In the genomic region with DNA sequence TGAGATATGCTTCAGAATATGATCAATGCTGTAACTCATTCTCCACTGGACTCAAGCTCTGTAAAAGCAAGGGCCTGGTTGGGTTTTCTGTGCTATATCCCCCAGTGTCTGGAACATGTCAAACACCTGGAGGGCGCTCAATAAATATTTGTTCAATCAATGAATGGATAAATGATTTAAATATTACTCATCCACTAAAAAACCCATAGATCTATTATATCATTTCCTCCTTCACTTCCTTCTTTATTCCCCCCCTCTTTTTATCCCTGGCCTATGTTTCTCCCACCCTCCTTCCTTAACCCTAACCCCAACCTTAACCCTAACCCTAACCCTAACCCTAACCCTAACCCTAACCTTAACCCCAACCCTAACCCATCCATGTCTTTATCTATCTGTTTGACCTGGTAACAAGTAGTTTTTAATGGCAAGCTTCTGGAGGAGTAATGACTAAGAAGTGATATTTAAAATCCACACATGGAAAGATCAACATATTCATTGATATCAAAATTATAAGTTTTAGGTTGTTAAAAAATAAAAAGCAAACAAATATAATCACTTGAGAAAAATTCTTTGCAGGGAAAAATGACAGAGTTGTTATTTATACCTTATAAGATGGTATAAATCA, we compare ENCODE assay signal across 17 cellular contexts.
DNase-seq lines count a peak whose midpoint lies in the region; ATAC-seq, FAIRE-seq and TF ChIP-seq lines count a peak whose summit lies in the region.
"Had no signal": no experiment of that assay in that cellular context is flagged by ENCODE, and none has a peak within 500 bp of the region (broad histone marks: within the 10 kb centered on the region; RNA-seq: fewer than 3 reads in every experiment).

No MANE protein-coding gene starts in this region.

- no peak for TF ChIP-seq EP300 in K562 (IDR thresholded peaks at IDR 0.05; ENCODE audit: low read length)

- no peaks in the 10 kb centered on the region for H4K20me1 ChIP-seq in K562 (replicated peaks; ENCODE audit: control insufficient read depth, insufficient read depth, low read length)
- H4K20me1 ChIP-seq in endothelial cell of umbilical vein (replicated peaks; ENCODE audit: control insufficient read depth, extremely low read depth, insufficient read depth, low read length): no peaks in the 10 kb centered on the region
- H4K20me1 ChIP-seq: BLaER1 had no signal

- BruUV-seq in K562 (replicated peaks; lab: Mats Ljungman, UMichigan) (no TSS peak), endothelial cell of umbilical vein (replicated peaks; lab: Mats Ljungman, UMichigan) (no TSS peak)

- WGBS in K562 (ENCODE audit: insufficient coverage, low coverage, missing lambda C conversion rate): 0% methylated on average over 1 of the region's 1 CpG

- TF ChIP-seq RAD21 in K562 (CRISPR knock-in tag; conservative IDR thresholded peaks at IDR 0.05 in 1 of 2, IDR thresholded peaks at IDR 0.05 in 1 of 2): no peak

- TF ChIP-seq POLR2A in K562 (conservative IDR thresholded peaks at IDR 0.05): no peak
- no peak for TF ChIP-seq POLR2A in endothelial cell of umbilical vein (IDR thresholded peaks at IDR 0.05; ENCODE audit: low read depth, low read length)

- CTCF ChIA-PET in K562 (lab: Yijun Ruan, JAX; ENCODE audit: low intra/inter-chr PET ratio): no interaction called here
- CTCF ChIA-PET in endothelial cell of umbilical vein (lab: Charles Lee): no interaction called here

- DNase-seq in DMS53 (lab: John Stamatoyannopoulos, UW) (peak; percentile 29), DMS53 treated with DMSO at 0.1 percent for 48 hours (lab: John Stamatoyannopoulos, UW; ENCODE audit: unreplicated experiment) (no peak), K562 (ENCODE audit: extremely low read depth in 1 of 4, low spot score in 3 of 4) (no peak), endothelial cell of umbilical vein (ENCODE audit: low read depth, low spot score) (no peak), T-helper 1 cell (no peak), lower lobe of right lung (no peak)
- DNase-seq: Caco-2; CD4-positive, CD25-positive, alpha-beta regulatory T cell; CD8-positive, alpha-beta T cell; DMS 273 treated with DMSO at 0.1 percent for 48 hours; DND-41 had no signal

- no peak for TF ChIP-seq CTCF in K562 (IDR thresholded peaks at IDR 0.05 in 2 of 3, conservative IDR thresholded peaks at IDR 0.05 in 1 of 3; ENCODE audit: insufficient read depth in 2 of 3, low read depth in 1 of 3, low read length in 3 of 3)
- TF ChIP-seq CTCF in endothelial cell of umbilical vein (IDR thresholded peaks at IDR 0.05; ENCODE audit: extremely low read depth in 1 of 2, insufficient read depth in 1 of 2, low read depth in 1 of 2, low read length in 2 of 2): no peak
- TF ChIP-seq CTCF in lower lobe of right lung (IDR thresholded peaks at IDR 0.05): no peak

- H3K27me3 ChIP-seq in K562 (ENCODE audit: control insufficient read depth in 2 of 2, insufficient read depth in 2 of 2, low read length in 2 of 2) (peaks cover 39 to 59% of the 10 kb centered on the region in 2 experiments; a peak in 4 of 5 replicates), endothelial cell of umbilical vein (ENCODE audit: control insufficient read depth in 2 of 2, insufficient read depth in 2 of 2, low read length in 2 of 2) (peaks cover 3 to 5% of the 10 kb centered on the region in 2 experiments), lower lobe of right lung (ENCODE audit: low read depth) (no peaks in the 10 kb centered on the region)
- H3K27me3 ChIP-seq: BLaER1 had no signal

- no peaks in the 10 kb centered on the region for H3K4me1 ChIP-seq in K562 (replicated peaks in 1 of 2; ENCODE audit: control insufficient read depth in 2 of 2, insufficient read depth in 2 of 2, low read length in 2 of 2)
- H3K4me1 ChIP-seq in endothelial cell of umbilical vein (ENCODE audit: control insufficient read depth, extremely low read depth, insufficient read depth, low read length): no peaks in the 10 kb centered on the region
- H3K4me1 ChIP-seq in lower lobe of right lung: no peaks in the 10 kb centered on the region
- H3K4me1 ChIP-seq: BLaER1, Caco-2 had no signal

- H3K9me3 ChIP-seq in K562 (replicated peaks; ENCODE audit: control insufficient read depth, insufficient read depth, low read depth, low read length) (no peaks in the 10 kb centered on the region), endothelial cell of umbilical vein (replicated peaks; ENCODE audit: control insufficient read depth, insufficient read depth, low read length) (no peaks in the 10 kb centered on the region), lower lobe of right lung (no peaks in the 10 kb centered on the region)
- H3K9me3 ChIP-seq: BLaER1, Caco-2 had no signal

- H3K9ac ChIP-seq in K562 (ENCODE audit: insufficient read depth in 1 of 2, low read depth in 2 of 2, low read length in 2 of 2) (no peak overlapping the region), endothelial cell of umbilical vein (replicated peaks; ENCODE audit: extremely low read depth, insufficient read depth, low read length) (no peak overlapping the region)
- H3K9ac ChIP-seq: BLaER1 had no signal

- H3K27ac ChIP-seq in K562 (ENCODE audit: extremely low read depth, low read depth, low read length): no peak overlapping the region
- H3K27ac ChIP-seq in endothelial cell of umbilical vein (ENCODE audit: insufficient read depth, low read depth, low read length): no peak overlapping the region
- H3K27ac ChIP-seq in lower lobe of right lung: no peak overlapping the region
- H3K27ac ChIP-seq: 22Rv1, BLaER1, C4-2B had no signal

- H3K79me2 ChIP-seq in K562 (ENCODE audit: control insufficient read depth, insufficient read depth, low read length) (no peaks in the 10 kb centered on the region), endothelial cell of umbilical vein (ENCODE audit: control insufficient read depth, insufficient read depth, low read length) (no peaks in the 10 kb centered on the region)

- ATAC-seq in K562 (no peak), lower lobe of right lung (no peak)
- ATAC-seq: CD8-positive, alpha-beta T cell had no signal

- H3K36me3 ChIP-seq in K562 (ENCODE audit: control insufficient read depth, insufficient read depth, low read length): no peaks in the 10 kb centered on the region
- H3K36me3 ChIP-seq in endothelial cell of umbilical vein (ENCODE audit: control insufficient read depth in 2 of 2, extremely low read depth in 1 of 2, insufficient read depth in 2 of 2, low read length in 2 of 2): no peaks in the 10 kb centered on the region
- no peaks in the 10 kb centered on the region for H3K36me3 ChIP-seq in lower lobe of right lung
- H3K36me3 ChIP-seq: BLaER1 had no signal

- in situ Hi-C loops in K562 (cut with MboI): no loop called here

- FAIRE-seq in K562 (lab: Jason Lieb, UNC) (peak; percentile 19), endothelial cell of umbilical vein (lab: Jason Lieb, UNC) (peak; percentile 78)
- FAIRE-seq: A204.1, G401.6, GM18507 had no signal

- H2AFZ ChIP-seq in K562 (ENCODE audit: low read depth, low read length) (no peak overlapping the region), endothelial cell of umbilical vein (ENCODE audit: low read depth, low read length) (no peak overlapping the region)

- intact Hi-C loops in K562 (cut with micrococcal nuclease): no loop called here
- intact Hi-C loops in endothelial cell of umbilical vein (cut with micrococcal nuclease): no loop called here
- intact Hi-C loops in lower lobe of right lung (cut with DNase I): no loop called here

- H3K4me3 ChIP-seq in K562 (no peak overlapping the region), endothelial cell of umbilical vein (replicated peaks in 1 of 3; ENCODE audit: insufficient read depth in 1 of 3, low read depth in 1 of 3, low read length in 3 of 3) (no peak overlapping the region), lower lobe of right lung (no peak overlapping the region)
- H3K4me3 ChIP-seq: BLaER1 had no signal

- POLR2A ChIA-PET in K562 (lab: Yijun Ruan, JAX) (no interaction called here), endothelial cell of umbilical vein (lab: Charles Lee) (no interaction called here)

- no peak overlapping the region for H3K4me2 ChIP-seq in K562 (ENCODE audit: insufficient read depth, low read length)
- H3K4me2 ChIP-seq in endothelial cell of umbilical vein (ENCODE audit: insufficient read depth, low read length): no peak overlapping the region
- H3K4me2 ChIP-seq: BLaER1 had no signal

- dilution Hi-C loops in endothelial cell of umbilical vein (cut with MboI; ENCODE audit: extremely low pct_ligation_motif_present, low sequenced_read_pairs): no loop called here

- H3K9me1 ChIP-seq in K562 (ENCODE audit: control insufficient read depth, insufficient read depth, low read length): no peaks in the 10 kb centered on the region
- H3K9me1 ChIP-seq in endothelial cell of umbilical vein (replicated peaks; ENCODE audit: control insufficient read depth, extremely low read depth, insufficient read depth, low read length): no peaks in the 10 kb centered on the region

TF ChIP-seq in K562, 482 proteins besides CTCF, POLR2A, EP300 and RAD21 (continues in another document):
- no peak for TF ChIP-seq HDAC3 (IDR thresholded peaks at IDR 0.05; ENCODE audit: borderline replicate concordance, partially characterized antibody)
- TF ChIP-seq ELF2 (CRISPR knock-in tag; IDR thresholded peaks at IDR 0.05): no peak
- no peak for TF ChIP-seq MYNN (IDR thresholded peaks at IDR 0.05)
- TF ChIP-seq MYNN (CRISPR knock-in tag; IDR thresholded peaks at IDR 0.05): no peak
- TF ChIP-seq TAF7 (tag; IDR thresholded peaks at IDR 0.05): no peak
- no peak for TF ChIP-seq HDGF (IDR thresholded peaks at IDR 0.05)

TF ChIP-seq in endothelial cell of umbilical vein, 7 proteins besides CTCF, POLR2A, EP300 and RAD21:
- TF ChIP-seq FOS (IDR thresholded peaks at IDR 0.05; ENCODE audit: borderline replicate concordance, insufficient read depth, low read length) (no peak), POLR2AphosphoS5 (IDR thresholded peaks at IDR 0.05; ENCODE audit: insufficient read depth, low read depth, low read length) (no peak)
